Comparison of ENCODE assay signal across 8 cellular contexts in the genomic region with DNA sequence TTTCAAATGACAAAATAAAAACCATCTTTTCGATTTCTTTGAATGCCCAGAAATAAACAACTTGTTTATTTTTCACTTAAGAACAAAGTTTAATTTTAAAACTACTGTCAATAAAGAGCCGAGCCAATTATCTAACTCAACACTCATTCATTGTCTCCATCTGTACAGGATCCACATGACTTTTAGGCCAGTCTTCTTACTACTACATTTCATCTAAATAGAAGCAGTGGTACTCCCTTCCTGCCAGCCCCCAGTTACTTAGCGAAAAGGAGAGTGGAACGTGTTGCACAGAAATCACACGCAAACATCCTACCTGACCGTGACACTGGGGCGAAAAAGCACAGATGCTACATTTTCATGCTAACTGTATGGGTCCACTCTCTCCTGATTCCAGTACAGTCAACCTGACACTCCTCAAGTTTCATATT. TPM values are rescaled to one million over a fixed set of nuclear protein-coding genes. Genes with fewer than 3 reads are reported as not detected.
DNase-seq lines count a peak whose midpoint lies in the region; ATAC-seq and TF ChIP-seq lines count a peak whose summit lies in the region.

No MANE protein-coding gene starts in this region.

- peak overlapping the region; percentile 94 for H3K27ac Mint-ChIP-seq in activated CD4-positive, alpha-beta T cell treated with anti-CD3 and anti-CD28 coated beads for 36 hours

- H3K9me3 ChIP-seq in liver (ENCODE audit: control insufficient read depth in 4 of 4, low read length in 3 of 4) (no peaks in the 10 kb centered on the region), thymus (ENCODE audit: control insufficient read depth) (no peaks in the 10 kb centered on the region)

- DNase-seq in activated CD4-positive, alpha-beta T cell treated with anti-CD3 and anti-CD28 coated beads for 36 hours: no peak
- DNase-seq in activated CD4-positive, alpha-beta T cell treated with anti-CD3 and anti-CD28 coated beads, Interleukin-2, amount 50 U/mL, for 1 hour: no peak
- no peak for DNase-seq in HL-60 (ENCODE audit: low read depth in 1 of 2, low spot score in 1 of 2)
- no peak for DNase-seq in SKM-1 (lab: John Stamatoyannopoulos, UW; ENCODE audit: unreplicated experiment)

- no peak for TF ChIP-seq RAD21 in liver (IDR thresholded peaks at IDR 0.05)

- peak overlapping the region; percentile 93 for H3K4me3 Mint-ChIP-seq in activated CD4-positive, alpha-beta T cell treated with anti-CD3 and anti-CD28 coated beads for 36 hours

- H3K36me3 Mint-ChIP-seq in activated CD4-positive, alpha-beta T cell treated with anti-CD3 and anti-CD28 coated beads for 36 hours (ENCODE audit: low read depth): peaks cover 54% of the 10 kb centered on the region

- POLR2A ChIA-PET in activated CD4-positive, alpha-beta T cell treated with anti-CD3 and anti-CD28 coated beads for 36 hours (lab: Charles Lee): no interaction called here

- no peak for TF ChIP-seq CTCF in HL-60 (IDR thresholded peaks at IDR 0.05; ENCODE audit: insufficient read depth, low read length)
- no peak for TF ChIP-seq CTCF in liver (IDR thresholded peaks at IDR 0.05; ENCODE audit: low read depth, low read length, missing input control)

- H3K9ac ChIP-seq in liver (ENCODE audit: low read depth in 1 of 2, low read length in 2 of 2): peak overlapping the region; percentile 75 to 95

- intact Hi-C loops in activated CD4-positive, alpha-beta T cell treated with anti-CD3 and anti-CD28 coated beads for 36 hours (cut with DNase I, micrococcal nuclease): loop anchor here (1.0 to 10.0 kb wide), 4 partner anchors 14 to 1250 kb away; partner anchors contain the start of gene PRKCA (in 1 of the 2)

- peaks cover 45% of the 10 kb centered on the region for H3K4me1 Mint-ChIP-seq in activated CD4-positive, alpha-beta T cell treated with anti-CD3 and anti-CD28 coated beads for 36 hours

- peak; percentile 10 for ATAC-seq in activated CD4-positive, alpha-beta T cell treated with anti-CD3 and anti-CD28 coated beads for 36 hours
- no peak for ATAC-seq in HG03135 (IDR thresholded peaks at IDR 0.05; ENCODE audit: unreplicated experiment)

- H3K27ac ChIP-seq in HL-60 (replicated peaks) (peak overlapping the region; percentile 94), angular gyrus (ENCODE audit: low read depth, low read length) (peak overlapping the region; percentile 96), liver (ENCODE audit: low read depth in 1 of 2, low read length in 2 of 2) (peak overlapping the region; percentile 98 to 100), thymus (ENCODE audit: low read depth) (peak overlapping the region; percentile 98)

- peak overlapping the region; percentile 89 for H3K4me3 ChIP-seq in HL-60 (replicated peaks; ENCODE audit: insufficient read depth, low read length)
- H3K4me3 ChIP-seq in liver (ENCODE audit: low read depth in 1 of 3, low read length in 3 of 3): peak overlapping the region; percentile 73 to 88 (median 78)
- peak overlapping the region; percentile 95 for H3K4me3 ChIP-seq in thymus (ENCODE audit: low read length)

- H3K27me3 ChIP-seq in HL-60 (ENCODE audit: insufficient read depth, poor library complexity, severe bottlenecking) (no peaks in the 10 kb centered on the region), liver (ENCODE audit: control insufficient read depth in 4 of 4, insufficient read depth in 4 of 4, low read length in 3 of 4) (no peaks in the 10 kb centered on the region), thymus (ENCODE audit: control insufficient read depth, insufficient read depth) (no peaks in the 10 kb centered on the region)

- WGBS in liver: under 1% methylated on average over 7 of the region's 7 CpGs
- 6% methylated on average over 7 of the region's 7 CpGs for WGBS in thymus

- peaks cover 0 to 20% (median 6%) of the 10 kb centered on the region in 4 donors for H3K4me1 ChIP-seq in liver (ENCODE audit: control insufficient read depth in 4 of 4, insufficient read depth in 4 of 4, low read length in 3 of 4)
- peaks cover 16% of the 10 kb centered on the region for H3K4me1 ChIP-seq in thymus (ENCODE audit: control insufficient read depth, insufficient read depth, low read length)

- CTCF ChIA-PET in activated CD4-positive, alpha-beta T cell treated with anti-CD3 and anti-CD28 coated beads for 36 hours (lab: Charles Lee): interaction anchor here (3.5 kb wide), 1 partner anchor 11 kb away, joined by 9 read pairs; no protein-coding TSS in a partner anchor

- H3K9me3 Mint-ChIP-seq in activated CD4-positive, alpha-beta T cell treated with anti-CD3 and anti-CD28 coated beads for 36 hours (ENCODE audit: low read depth): no peaks in the 10 kb centered on the region

- H3K36me3 ChIP-seq in liver (ENCODE audit: control insufficient read depth in 4 of 4, insufficient read depth in 3 of 4, low read depth in 1 of 4, low read length in 3 of 4) (peaks cover 1 to 14% (median 8%) of the 10 kb centered on the region in 4 donors), thymus (ENCODE audit: control insufficient read depth, insufficient read depth) (peaks cover 14% of the 10 kb centered on the region)

- no peaks in the 10 kb centered on the region for H3K27me3 Mint-ChIP-seq in activated CD4-positive, alpha-beta T cell treated with anti-CD3 and anti-CD28 coated beads for 36 hours

TF ChIP-seq in liver, 16 proteins besides CTCF, POLR2A, EP300 and RAD21:
- TF ChIP-seq EGR1 (IDR thresholded peaks at IDR 0.05; ENCODE audit: low read depth in 2 of 2) (no peak), MAX (IDR thresholded peaks at IDR 0.05) (peak; percentile 30)

RNA-seq across cellular contexts. Expression of gene GNA13, which starts 1.2 kb away (rescaled TPM):
- total RNA-seq in activated CD4-positive, alpha-beta T cell treated with anti-CD3 and anti-CD28 coated beads for 36 hours: 10 to 100 TPM; 45.9 to 47.3 TPM
- total RNA-seq in liver: 10 to 100 TPM; 26.5 to 40.5 TPM
- polyA plus RNA-seq in liver: 1 to 10 TPM; 7.6 to 8.8 TPM
- polyA plus RNA-seq in thymus: 43.6 TPM
